ENCODE assay signal across 12 cellular contexts in the genomic region with DNA sequence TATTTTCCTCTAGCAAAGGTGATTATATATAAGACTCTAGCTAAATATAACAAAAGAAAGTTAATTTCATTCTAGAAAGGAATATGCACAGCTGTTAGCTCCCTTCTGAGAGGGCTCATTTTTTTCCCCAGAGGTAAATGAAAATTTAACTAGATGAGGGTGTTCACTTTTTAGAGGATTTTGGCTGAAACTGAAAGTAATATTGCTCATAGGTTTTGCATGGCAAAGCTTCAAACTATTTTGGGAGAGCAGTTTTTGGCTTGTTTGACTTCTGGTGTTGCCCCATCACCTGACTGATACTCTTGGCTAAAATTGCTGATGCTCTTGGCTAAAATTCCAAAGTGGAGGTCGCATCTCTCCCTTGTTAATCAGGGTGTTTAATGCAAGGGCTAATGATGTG.
DNase-seq lines count a peak whose midpoint lies in the region; ATAC-seq, FAIRE-seq and TF ChIP-seq lines count a peak whose summit lies in the region.
"Had no signal": no experiment of that assay in that cellular context is flagged by ENCODE, and none has a peak within 500 bp of the region (broad histone marks: within the 10 kb centered on the region; RNA-seq: fewer than 3 reads in every experiment).

No MANE protein-coding gene starts in this region.

- no peaks in the 10 kb centered on the region for H3K4me1 ChIP-seq in gastroesophageal sphincter
- H3K4me1 ChIP-seq: upper lobe of right lung had no signal

- no peak for TF ChIP-seq CTCF in gastroesophageal sphincter (IDR thresholded peaks at IDR 0.05)

- DNase-seq in GM12891 (ENCODE audit: insufficient read length, low spot score), result no peak
- no peak for DNase-seq in NCI-H146 treated with DMSO at 0.1 percent for 48 hours (lab: John Stamatoyannopoulos, UW; ENCODE audit: unreplicated experiment)
- DNase-seq in cerebellum (ENCODE audit: low spot score), result no peak
- no peak for DNase-seq in SIG-M5 treated with dmso at 0.1 percent for 504 hours (lab: John Stamatoyannopoulos, UW; ENCODE audit: unreplicated experiment)
- DNase-seq: upper lobe of right lung, WERI-Rb-1 had no signal

- no peaks in the 10 kb centered on the region for H3K9me3 ChIP-seq in gastroesophageal sphincter
- H3K9me3 ChIP-seq: HAP-1, upper lobe of right lung had no signal

- H3K36me3 ChIP-seq in gastroesophageal sphincter, result no peaks in the 10 kb centered on the region
- H3K36me3 ChIP-seq: HAP-1, upper lobe of right lung, WERI-Rb-1 had no signal

- no peak for TF ChIP-seq EP300 in gastroesophageal sphincter (IDR thresholded peaks at IDR 0.05)

- no peak overlapping the region for H3K4me3 ChIP-seq in gastroesophageal sphincter
- H3K4me3 ChIP-seq: HAP-1, upper lobe of right lung had no signal

- WGBS in gastroesophageal sphincter (ENCODE audit: low coverage in 1 of 2), 2 donors, result 60% methylated on average over 1 of the region's 1 CpG; no CpG with 5 or more reads in 1 of the 2 donors

- ATAC-seq in GM19397 (IDR thresholded peaks at IDR 0.05; ENCODE audit: unreplicated experiment) (peak; percentile 80), HG02870 (IDR thresholded peaks at IDR 0.05; ENCODE audit: unreplicated experiment) (peak; percentile 75), HG03558 (IDR thresholded peaks at IDR 0.05; ENCODE audit: extremely low read depth, unreplicated experiment) (peak; percentile 90), gastroesophageal sphincter (no peak)
- ATAC-seq: upper lobe of right lung had no signal

- H3K27ac ChIP-seq in gastroesophageal sphincter, result no peak overlapping the region
- H3K27ac ChIP-seq: upper lobe of right lung, WERI-Rb-1 had no signal

- TF ChIP-seq POLR2A in GM12891 (IDR thresholded peaks at IDR 0.05; ENCODE audit: low read depth, low read length) (no peak), gastroesophageal sphincter (IDR thresholded peaks at IDR 0.05) (no peak)

- FAIRE-seq in GM12891 (lab: Jason Lieb, UNC), result peak; percentile 26
- FAIRE-seq: colon had no signal

- no peaks in the 10 kb centered on the region for H3K27me3 ChIP-seq in gastroesophageal sphincter
- H3K27me3 ChIP-seq: upper lobe of right lung had no signal

TF ChIP-seq in GM12891, 5 proteins besides CTCF, POLR2A, EP300 and RAD21:
- no peak for TF ChIP-seq TAF1 (IDR thresholded peaks at IDR 0.05; ENCODE audit: low read depth, low read length)
- no peak for TF ChIP-seq POLR2AphosphoS5 (IDR thresholded peaks at IDR 0.05; ENCODE audit: low read depth, low read length)
- no peak for TF ChIP-seq POU2F2 (IDR thresholded peaks at IDR 0.05; ENCODE audit: low read depth, low read length)
- no peak for TF ChIP-seq PAX5 (IDR thresholded peaks at IDR 0.05; ENCODE audit: insufficient read depth, low read length, severe bottlenecking)
- no peak for TF ChIP-seq SPI1 (IDR thresholded peaks at IDR 0.05; ENCODE audit: low read depth, low read length)
TF ChIP-seq in GM12891: peak in this region for 0.
